Comparison of ENCODE assay signal across 8 cellular contexts in genomic region chr17:68378202-68379149, GRCh38.
A peak's percentile ranks its signal among the peaks of the same experiment; 100 is the strongest.
DNase-seq lines count a peak whose midpoint lies in the region; ATAC-seq lines count a peak whose summit lies in the region.

No MANE protein-coding gene starts in this region.

- H3K4me3 ChIP-seq in esophagus (ENCODE audit: low read depth in 1 of 2, low read length in 2 of 2) (no peak overlapping the region), muscle layer of duodenum (ENCODE audit: low read depth in 1 of 2, low read length in 2 of 2) (peak overlapping the region in 1 of 2 donors; percentile 15)

- H3K27me3 Mint-ChIP-seq in activated CD4-positive, alpha-beta memory T cell treated with anti-CD3 and anti-CD28 coated beads, Interleukin-2, amount 10 ng/mL, durations not matched to agents 7 days and 5 days = no peaks in the 10 kb centered on the region

- 37 to 49% methylated on average over 23 of the region's 23 CpGs for WGBS in esophagus, 2 donors

- H3K27ac ChIP-seq in esophagus (ENCODE audit: low read depth in 2 of 2, low read length in 1 of 2) (peak overlapping the region; percentile 85 to 90), muscle layer of duodenum (ENCODE audit: low read length) (peak overlapping the region; percentile 87)

- no peak overlapping the region for H3K4me3 Mint-ChIP-seq in activated CD4-positive, alpha-beta memory T cell treated with anti-CD3 and anti-CD28 coated beads, Interleukin-2, amount 10 ng/mL, durations not matched to agents 7 days and 5 days

- no peaks in the 10 kb centered on the region for H3K9me3 Mint-ChIP-seq in activated CD4-positive, alpha-beta memory T cell treated with anti-CD3 and anti-CD28 coated beads, Interleukin-2, amount 10 ng/mL, durations not matched to agents 7 days and 5 days

- H3K9me3 ChIP-seq in esophagus (ENCODE audit: control insufficient read depth in 2 of 2, insufficient read depth in 1 of 2, low read depth in 1 of 2, low read length in 1 of 2) (no peaks in the 10 kb centered on the region), muscle layer of duodenum (ENCODE audit: control insufficient read depth in 1 of 2, low read length in 2 of 2) (no peaks in the 10 kb centered on the region)

- ATAC-seq in HG02623 (IDR thresholded peaks at IDR 0.05; ENCODE audit: unreplicated experiment) = no peak

- POLR2A ChIA-PET in activated CD4-positive, alpha-beta memory T cell treated with anti-CD3 and anti-CD28 coated beads, Interleukin-2, amount 10 ng/mL, durations not matched to agents 7 days and 5 days (lab: Charles Lee) = no interaction called here

- H3K27me3 ChIP-seq in esophagus (ENCODE audit: control insufficient read depth in 1 of 2, insufficient read depth in 2 of 2, low read length in 2 of 2) (no peaks in the 10 kb centered on the region), muscle layer of duodenum (ENCODE audit: low read depth, low read length) (no peaks in the 10 kb centered on the region)

- CTCF ChIA-PET in activated CD4-positive, alpha-beta memory T cell treated with anti-CD3 and anti-CD28 coated beads, Interleukin-2, amount 10 ng/mL, durations not matched to agents 7 days and 5 days (lab: Charles Lee) = no interaction called here

- H3K36me3 ChIP-seq in esophagus (ENCODE audit: control insufficient read depth in 2 of 2, insufficient read depth in 2 of 2, low read length in 1 of 2) (no peaks in the 10 kb centered on the region), muscle layer of duodenum (ENCODE audit: control insufficient read depth in 1 of 2, insufficient read depth in 2 of 2, low read length in 2 of 2) (peaks cover 0 to 12% of the 10 kb centered on the region in 2 donors)

- peaks cover 11% of the 10 kb centered on the region for H3K4me1 Mint-ChIP-seq in activated CD4-positive, alpha-beta memory T cell treated with anti-CD3 and anti-CD28 coated beads, Interleukin-2, amount 10 ng/mL, durations not matched to agents 7 days and 5 days

- peak; percentile 84 for DNase-seq in DMS153 (lab: John Stamatoyannopoulos, UW)
- peak; percentile 88 for DNase-seq in NCI-H69 (lab: John Stamatoyannopoulos, UW)
- no peak for DNase-seq in activated gamma-delta T cell (lab: John Stamatoyannopoulos, UW)
- DNase-seq in activated CD4-positive, alpha-beta memory T cell treated with anti-CD3 and anti-CD28 coated beads, Interleukin-2, amount 10 ng/mL, durations not matched to agents 7 days and 5 days = no peak
- DNase-seq in HUDEP-2 (lab: John Stamatoyannopoulos, UW; ENCODE audit: unreplicated experiment in 76 of 76) = no peak

- no peak overlapping the region for H3K27ac Mint-ChIP-seq in activated CD4-positive, alpha-beta memory T cell treated with anti-CD3 and anti-CD28 coated beads, Interleukin-2, amount 10 ng/mL, durations not matched to agents 7 days and 5 days

- H3K4me1 ChIP-seq in esophagus (ENCODE audit: control insufficient read depth in 2 of 2, insufficient read depth in 2 of 2, low read length in 1 of 2) (peaks cover 0 to 2% of the 10 kb centered on the region in 2 donors), muscle layer of duodenum (ENCODE audit: control insufficient read depth in 1 of 2, insufficient read depth in 2 of 2, low read length in 2 of 2) (peaks cover 0 to 3% of the 10 kb centered on the region in 2 donors)

- peaks cover 7% of the 10 kb centered on the region for H3K36me3 Mint-ChIP-seq in activated CD4-positive, alpha-beta memory T cell treated with anti-CD3 and anti-CD28 coated beads, Interleukin-2, amount 10 ng/mL, durations not matched to agents 7 days and 5 days (ENCODE audit: low read depth)

Comparison
In these comparisons a context has a peak if more than half of its experiments do, and no peak if none do; other contexts are left out.
1. DNase-seq: peak in DMS153 (single experiment) and NCI-H69 (single experiment); none in activated gamma-delta T cell (single experiment), activated CD4-positive, alpha-beta memory T cell treated with anti-CD3 and anti-CD28 coated beads, Interleukin-2, amount 10 ng/mL, durations not matched to agents 7 days and 5 days (single experiment) and HUDEP-2 (0 of 76).